In the genomic region with DNA sequence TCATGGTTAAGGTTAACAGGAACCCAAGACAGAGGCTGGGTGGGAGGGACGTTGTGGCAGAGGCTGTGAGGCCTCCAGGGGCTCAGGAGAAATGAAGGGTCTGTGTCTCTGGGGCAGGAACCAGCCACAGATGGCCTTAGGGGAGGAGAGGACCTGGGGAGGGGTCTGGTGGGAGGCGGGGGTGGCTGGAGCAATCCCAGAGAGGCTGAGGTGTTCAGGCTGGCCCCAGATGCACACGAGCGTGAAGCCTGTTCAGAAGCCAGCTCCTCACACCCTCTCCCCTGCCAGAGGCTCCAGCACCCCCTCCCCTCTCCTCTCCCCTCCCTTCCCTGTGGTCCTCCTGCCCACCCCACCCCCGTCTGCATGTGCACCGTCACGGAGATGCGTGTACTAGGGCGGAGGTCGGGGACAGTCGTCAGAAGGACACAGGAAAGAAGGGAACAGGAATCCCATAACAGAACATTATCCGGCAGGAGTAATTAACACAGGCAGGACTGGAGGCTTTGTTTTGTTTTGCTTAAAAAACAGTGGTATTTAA, we compare ENCODE assay signal across 16 cellular contexts.
"Had no signal": no experiment of that assay in that cellular context is flagged by ENCODE, and none has a peak within 500 bp of the region (broad histone marks: within the 10 kb centered on the region; RNA-seq: fewer than 3 reads in every experiment).

No MANE protein-coding gene starts in this region.

- ATAC-seq: activated CD4-positive, alpha-beta T cell treated with anti-CD3 and anti-CD28 coated beads for 36 hours; activated CD8-positive, alpha-beta memory T cell treated with anti-CD3 and anti-CD28 coated beads, Interleukin-2, amount 10 ng/mL, durations not matched to agents 7 days and 5 days; T-cell had no signal

- H3K4me3 ChIP-seq: lung had no signal

- H3K27ac Mint-ChIP-seq: activated CD4-positive, alpha-beta memory T cell treated with anti-CD3 and anti-CD28 coated beads for 36 hours; activated CD4-positive, alpha-beta T cell treated with anti-CD3 and anti-CD28 coated beads for 36 hours; activated CD8-positive, alpha-beta memory T cell treated with anti-CD3 and anti-CD28 coated beads, Interleukin-2, amount 10 ng/mL, durations not matched to agents 7 days and 5 days; activated naive CD8-positive, alpha-beta T cell; stimulated activated naive CD8-positive, alpha-beta T cell treated with anti-CD3 and anti-CD28 coated beads, Interleukin-15, Interleukin-2, amounts not matched to agents 100 ng/mL and 50 ng/mL, for 24 hours; T-cell; type B pancreatic cell had no signal

- H3K4me1 Mint-ChIP-seq: activated CD4-positive, alpha-beta T cell treated with anti-CD3 and anti-CD28 coated beads for 36 hours; activated CD8-positive, alpha-beta memory T cell treated with anti-CD3 and anti-CD28 coated beads, Interleukin-2, amount 10 ng/mL, durations not matched to agents 7 days and 5 days; neural crest cell had no signal

- H3K27ac ChIP-seq: VCaP had no signal

- H3K9me3 Mint-ChIP-seq: activated CD4-positive, alpha-beta memory T cell treated with anti-CD3 and anti-CD28 coated beads for 36 hours; neural crest cell; stimulated activated naive CD8-positive, alpha-beta T cell treated with anti-CD3 and anti-CD28 coated beads, Interleukin-15, Interleukin-2, amounts not matched to agents 100 ng/mL and 50 ng/mL, for 24 hours; T-cell; type B pancreatic cell had no signal

- H3K36me3 Mint-ChIP-seq: activated CD4-positive, alpha-beta memory T cell treated with anti-CD3 and anti-CD28 coated beads for 36 hours; activated CD8-positive, alpha-beta memory T cell treated with anti-CD3 and anti-CD28 coated beads, Interleukin-2, amount 10 ng/mL, durations not matched to agents 7 days and 5 days; activated naive CD8-positive, alpha-beta T cell; T-cell; type B pancreatic cell had no signal

- DNase-seq: activated CD4-positive, alpha-beta memory T cell treated with anti-CD3 and anti-CD28 coated beads for 36 hours; activated CD4-positive, alpha-beta T cell treated with anti-CD3 and anti-CD28 coated beads for 36 hours; activated CD8-positive, alpha-beta memory T cell treated with anti-CD3 and anti-CD28 coated beads, Interleukin-2, amount 10 ng/mL, durations not matched to agents 7 days and 5 days; activated gamma-delta T cell treated with Interleukin-2 at 50 U/mL for 16 hours; amniotic stem cell; cerebellar nuclear complex; effector CD8-positive, alpha-beta T cell; foreskin fibroblast; stimulated activated CD4-positive, alpha-beta T cell treated with anti-CD3 and anti-CD28 coated beads, Interleukin-4, amount 100 ng/mL, for 24 hours had no signal

- H3K4me3 Mint-ChIP-seq: activated CD4-positive, alpha-beta memory T cell treated with anti-CD3 and anti-CD28 coated beads for 36 hours; activated CD4-positive, alpha-beta T cell treated with anti-CD3 and anti-CD28 coated beads for 36 hours; activated CD8-positive, alpha-beta memory T cell treated with anti-CD3 and anti-CD28 coated beads, Interleukin-2, amount 10 ng/mL, durations not matched to agents 7 days and 5 days; activated naive CD8-positive, alpha-beta T cell; neural crest cell; stimulated activated naive CD8-positive, alpha-beta T cell treated with anti-CD3 and anti-CD28 coated beads, Interleukin-15, Interleukin-2, amounts not matched to agents 100 ng/mL and 50 ng/mL, for 24 hours; T-cell; type B pancreatic cell had no signal

- H3K27me3 Mint-ChIP-seq: activated CD4-positive, alpha-beta memory T cell treated with anti-CD3 and anti-CD28 coated beads for 36 hours; activated CD4-positive, alpha-beta T cell treated with anti-CD3 and anti-CD28 coated beads for 36 hours; activated CD8-positive, alpha-beta memory T cell treated with anti-CD3 and anti-CD28 coated beads, Interleukin-2, amount 10 ng/mL, durations not matched to agents 7 days and 5 days; activated naive CD8-positive, alpha-beta T cell had no signal
